10 cellular contexts compared by ENCODE assay signal in the genomic region with DNA sequence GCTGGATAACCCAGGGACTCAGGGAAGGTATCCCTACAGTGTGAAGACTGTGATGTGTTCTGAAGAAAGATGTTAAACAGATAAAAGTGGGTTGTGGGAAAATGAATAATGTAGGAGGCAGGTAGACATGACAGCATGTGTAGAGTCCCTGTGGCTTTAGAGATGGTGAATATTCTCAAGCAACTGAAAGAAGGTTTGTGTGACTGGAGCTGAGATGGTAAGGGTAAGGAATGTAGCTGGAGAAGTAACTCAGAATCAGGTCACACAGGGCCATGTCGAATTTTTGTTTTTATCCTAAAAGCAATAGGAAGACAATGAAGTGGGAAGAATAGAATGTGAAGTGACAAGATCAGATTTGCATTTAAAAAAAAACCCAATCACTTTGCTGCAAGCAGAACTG.
"Had no signal": no experiment of that assay in that cellular context is flagged by ENCODE, and none has a peak within 500 bp of the region (broad histone marks: within the 10 kb centered on the region; RNA-seq: fewer than 3 reads in every experiment).

No MANE protein-coding gene starts in this region.

- H3K4me2 ChIP-seq: KMS-11 had no signal

- H3K4me3 Mint-ChIP-seq: HFFc6, IgD-negative memory B cell had no signal

- H3K27ac ChIP-seq: GM23248, HL-60, KMS-11 had no signal

- H3K9me3 Mint-ChIP-seq: HFFc6 had no signal

- H2AFZ ChIP-seq: GM23248 had no signal

- H3K9me3 ChIP-seq: HAP-1 had no signal

- DNase-seq: GM23248, H7, HFFc6, KBM-7 had no signal

- ATAC-seq: HCT116, HepG2 had no signal

- H3K4me1 ChIP-seq: HAP-1 had no signal

- H3K27ac Mint-ChIP-seq: HFFc6, IgD-negative memory B cell had no signal

- H3K9ac ChIP-seq: GM23248, KMS-11 had no signal

- H3K4me3 ChIP-seq: GM23248, HAP-1 had no signal

- H3K27me3 Mint-ChIP-seq: IgD-negative memory B cell had no signal

- FAIRE-seq: HepG2 had no signal

- H3K4me1 Mint-ChIP-seq: IgD-negative memory B cell had no signal
